11 cellular contexts compared by ENCODE assay signal in the genomic region with DNA sequence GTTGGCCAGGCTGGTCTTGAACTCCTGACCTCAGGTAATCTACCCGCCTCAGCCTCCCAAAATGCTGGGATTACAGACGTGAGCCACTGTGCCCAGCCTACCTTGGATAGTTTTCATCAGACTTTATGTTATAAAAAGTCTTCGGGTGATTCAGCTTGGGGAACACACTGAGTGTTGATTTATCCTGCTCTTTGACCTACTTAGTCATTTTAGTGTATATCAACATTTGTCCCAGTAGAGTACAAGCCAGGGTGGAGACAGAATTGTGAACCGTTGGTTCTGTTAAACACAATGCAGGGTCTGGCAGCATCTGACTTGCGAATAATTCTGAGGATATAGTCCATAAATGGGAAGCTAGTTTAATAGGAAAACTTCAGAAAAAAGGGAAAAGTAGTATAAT. TPM values are rescaled to one million over a fixed set of nuclear protein-coding genes. Genes with fewer than 3 reads are reported as not detected.
A peak's percentile ranks its signal among the peaks of the same experiment; 100 is the strongest.
DNase-seq lines count a peak whose midpoint lies in the region; ATAC-seq, FAIRE-seq and TF ChIP-seq lines count a peak whose summit lies in the region.
"Had no signal": no experiment of that assay in that cellular context is flagged by ENCODE, and none has a peak within 500 bp of the region (broad histone marks: within the 10 kb centered on the region; RNA-seq: fewer than 3 reads in every experiment).

No MANE protein-coding gene starts in this region.

- no peaks in the 10 kb centered on the region for H3K9me3 Mint-ChIP-seq in activated T-cell treated with anti-CD3 and anti-CD28 coated beads, Interleukin-2, amount 50 U/mL, for 24 hours
- H3K9me3 Mint-ChIP-seq: activated T-cell treated with anti-CD3 and anti-CD28 coated beads, Interleukin-2, amount 50 U/mL, for 72 hours; neural progenitor cell had no signal

- H3K27ac ChIP-seq in right lobe of liver (peak overlapping the region; percentile 64 to 83 (median 74)), HepG2 (ENCODE audit: extremely low read length, insufficient read depth, low read length) (no peak overlapping the region), epithelial cell of prostate (peak overlapping the region; percentile 93), muscle layer of duodenum (ENCODE audit: low read length) (peak overlapping the region; percentile 47)
- H3K27ac ChIP-seq: neural progenitor cell had no signal

- no peak for FAIRE-seq in HepG2 (lab: Jason Lieb, UNC)

- no peak overlapping the region for H3K4me3 Mint-ChIP-seq in activated T-cell treated with anti-CD3 and anti-CD28 coated beads, Interleukin-2, amount 50 U/mL, for 24 hours
- H3K4me3 Mint-ChIP-seq: activated T-cell treated with anti-CD3 and anti-CD28 coated beads, Interleukin-2, amount 50 U/mL, for 72 hours; neural progenitor cell had no signal

- TF ChIP-seq POLR2A in right lobe of liver (IDR thresholded peaks at IDR 0.05): no peak
- TF ChIP-seq POLR2A in HepG2 (IDR thresholded peaks at IDR 0.05; ENCODE audit: insufficient read depth in 1 of 2, low read depth in 2 of 2, low read length in 2 of 2): no peak

- H3K79me2 ChIP-seq in HepG2 (ENCODE audit: insufficient read depth, low read length): no peaks in the 10 kb centered on the region

- CTCF ChIA-PET in HepG2 (lab: Yijun Ruan, JAX; ENCODE audit: low intra/inter-chr PET ratio, low total read pairs): no interaction called here

- H3K4me3 ChIP-seq in right lobe of liver (no peak overlapping the region), HepG2 (replicated peaks in 1 of 3; ENCODE audit: insufficient read depth in 1 of 3, low read depth in 2 of 3, low read length in 3 of 3) (no peak overlapping the region), muscle layer of duodenum (ENCODE audit: low read depth in 1 of 2, low read length in 2 of 2) (no peak overlapping the region)
- H3K4me3 ChIP-seq: neural progenitor cell had no signal

- no peaks in the 10 kb centered on the region for H4K20me1 ChIP-seq in HepG2 (ENCODE audit: insufficient read depth, low read length)

- no peaks in the 10 kb centered on the region for H3K27me3 ChIP-seq in right lobe of liver
- no peaks in the 10 kb centered on the region for H3K27me3 ChIP-seq in HepG2 (ENCODE audit: control insufficient read depth in 1 of 2, insufficient read depth in 2 of 2, low read length in 2 of 2)
- H3K27me3 ChIP-seq in muscle layer of duodenum (ENCODE audit: low read depth, low read length): no peaks in the 10 kb centered on the region
- H3K27me3 ChIP-seq: neural progenitor cell had no signal

- no TSS peak for BruUV-seq in HepG2 (replicated peaks; lab: Mats Ljungman, UMichigan)

- H3K9ac ChIP-seq in HepG2 (ENCODE audit: insufficient read depth, low read depth, low read length): no peak overlapping the region
- H3K9ac ChIP-seq: neural progenitor cell had no signal

- in situ Hi-C loops in HepG2 (cut with HindIII; ENCODE audit: extremely low pct_ligation_motif_present, low pct_unique_long_range_greater_than_20kb): no loop called here

- DNase-seq in right lobe of liver (no peak), HepG2 (ENCODE audit: low spot score) (no peak), epithelial cell of prostate (ENCODE audit: low read depth, low spot score) (peak; percentile 29)
- no peak for DNase-seq in activated T-cell treated with anti-CD3 and anti-CD28 coated beads, Interleukin-2, amount 50 U/mL, for 24 hours
- no peak for DNase-seq in activated CD8-positive, alpha-beta memory T cell treated with anti-CD3 and anti-CD28 coated beads, Interleukin-2, amount 50 U/mL, for 4 hours
- DNase-seq: activated T-cell treated with anti-CD3 and anti-CD28 coated beads, Interleukin-2, amount 50 U/mL, for 72 hours; NCI-H1417 treated with DMSO at 0.1 percent for 48 hours had no signal

- TF ChIP-seq CTCF in right lobe of liver (IDR thresholded peaks at IDR 0.05): no peak
- TF ChIP-seq CTCF in HepG2 (CRISPR knock-in tag; IDR thresholded peaks at IDR 0.05): no peak

- no peak overlapping the region for H2AFZ ChIP-seq in HepG2 (ENCODE audit: low read length)
- H2AFZ ChIP-seq: neural progenitor cell had no signal

- H3K4me1 ChIP-seq in right lobe of liver (peaks cover 0 to 23% (median 3%) of the 10 kb centered on the region in 4 donors), HepG2 (ENCODE audit: insufficient read depth, low read length) (no peaks in the 10 kb centered on the region), muscle layer of duodenum (ENCODE audit: control insufficient read depth in 1 of 2, insufficient read depth in 2 of 2, low read length in 2 of 2) (peaks cover 0 to 13% of the 10 kb centered on the region in 2 donors)
- H3K4me1 ChIP-seq: neural progenitor cell had no signal

- H3K4me1 Mint-ChIP-seq in activated T-cell treated with anti-CD3 and anti-CD28 coated beads, Interleukin-2, amount 50 U/mL, for 24 hours (ENCODE audit: low read depth): no peaks in the 10 kb centered on the region
- H3K4me1 Mint-ChIP-seq: neural progenitor cell had no signal

- H3K9me3 ChIP-seq in right lobe of liver (no peaks in the 10 kb centered on the region), HepG2 (ENCODE audit: low read length) (no peaks in the 10 kb centered on the region), muscle layer of duodenum (ENCODE audit: control insufficient read depth in 1 of 2, low read length in 2 of 2) (no peaks in the 10 kb centered on the region)

- peak in 2 of 4 donors; percentile 18 to 67 for ATAC-seq in right lobe of liver
- ATAC-seq in HepG2: no peak
- ATAC-seq in HG02642 (IDR thresholded peaks at IDR 0.05; ENCODE audit: poor library complexity, unreplicated experiment): no peak
- no peak for ATAC-seq in GM21576 (IDR thresholded peaks at IDR 0.05; ENCODE audit: unreplicated experiment)
- ATAC-seq: activated T-cell treated with anti-CD3 and anti-CD28 coated beads, Interleukin-2, amount 50 U/mL, for 72 hours had no signal

- WGBS in right lobe of liver (ENCODE audit: insufficient coverage, low coverage, low lambda C conversion rate, missing lambda C conversion rate): 58% methylated on average over 5 of the region's 5 CpGs
- 94% methylated on average over 5 of the region's 5 CpGs for WGBS in HepG2 (ENCODE audit: low lambda C conversion rate)

- H3K36me3 Mint-ChIP-seq in activated T-cell treated with anti-CD3 and anti-CD28 coated beads, Interleukin-2, amount 50 U/mL, for 24 hours (ENCODE audit: low read depth): peaks cover 88% of the 10 kb centered on the region

- intact Hi-C loops in right lobe of liver (cut with DNase I) (no loop called here), HepG2 (cut with micrococcal nuclease; ENCODE audit: unreplicated experiment) (no loop called here)

- no peak for TF ChIP-seq RAD21 in HepG2 (CRISPR knock-in tag; IDR thresholded peaks at IDR 0.05)

- H3K27ac Mint-ChIP-seq in activated T-cell treated with anti-CD3 and anti-CD28 coated beads, Interleukin-2, amount 50 U/mL, for 24 hours: no peak overlapping the region
- H3K27ac Mint-ChIP-seq: neural progenitor cell had no signal

- H3K36me3 ChIP-seq in right lobe of liver: peaks cover 3 to 42% (median 16%) of the 10 kb centered on the region in 4 donors
- peaks cover 14 to 32% of the 10 kb centered on the region in 2 experiments for H3K36me3 ChIP-seq in HepG2 (replicated peaks in 1 of 2; ENCODE audit: control insufficient read depth in 1 of 2, insufficient read depth in 2 of 2, low read length in 2 of 2)
- H3K36me3 ChIP-seq in muscle layer of duodenum (ENCODE audit: control insufficient read depth in 1 of 2, insufficient read depth in 2 of 2, low read length in 2 of 2): peaks cover 25 to 48% of the 10 kb centered on the region in 2 donors
- H3K36me3 ChIP-seq: neural progenitor cell had no signal

- POLR2A ChIA-PET in HepG2 (lab: Yijun Ruan, JAX): interaction anchor here (0.6 kb wide), 1 partner anchor 27 kb away, joined by 3 read pairs; no protein-coding TSS in a partner anchor

- no peaks in the 10 kb centered on the region for H3K27me3 Mint-ChIP-seq in activated T-cell treated with anti-CD3 and anti-CD28 coated beads, Interleukin-2, amount 50 U/mL, for 24 hours

- no peak overlapping the region for H3K4me2 ChIP-seq in HepG2 (ENCODE audit: low read depth, low read length)
- H3K4me2 ChIP-seq: neural progenitor cell had no signal

- no peak for TF ChIP-seq EP300 in HepG2 (IDR thresholded peaks at IDR 0.05; ENCODE audit: low read depth in 2 of 2, low read length in 2 of 2)
- TF ChIP-seq EP300 in HepG2 (CRISPR knock-in tag; IDR thresholded peaks at IDR 0.05; ENCODE audit: borderline replicate concordance): no peak

TF ChIP-seq in HepG2, 621 proteins besides CTCF, POLR2A, EP300 and RAD21 (continues in another document):
- TF ChIP-seq TBX3 (IDR thresholded peaks at IDR 0.05; ENCODE audit: borderline replicate concordance): no peak
- no peak for TF ChIP-seq HNRNPH1 (optimal IDR thresholded peaks at IDR 0.05; ENCODE audit: low read depth, low read length)
- no peak for TF ChIP-seq SSRP1 (CRISPR knock-in tag; IDR thresholded peaks at IDR 0.05)
- TF ChIP-seq GFI1 (CRISPR knock-in tag; IDR thresholded peaks at IDR 0.05; ENCODE audit: borderline replicate concordance): no peak
- no peak for TF ChIP-seq SIX1 (CRISPR knock-in tag; IDR thresholded peaks at IDR 0.05; ENCODE audit: borderline replicate concordance)
- no peak for TF ChIP-seq ZNF563 (CRISPR knock-in tag; IDR thresholded peaks at IDR 0.05)
- no peak for TF ChIP-seq POGZ (CRISPR knock-in tag; IDR thresholded peaks at IDR 0.05)

RNA-seq across cellular contexts. Expression of gene NFX1, which starts 39.7 kb away (rescaled TPM):
- 10 to 100 TPM; 22.6 to 29.2 (median 24.8) TPM for total RNA-seq in right lobe of liver
- total RNA-seq in HepG2 (2016; rRNA removed; fragmentation: Illumina TruSeq; extraction: Trizol): 27.5 and 29.6 TPM in 2 replicates
- 10.0 and 10.5 TPM in 2 replicates for total RNA-seq in HepG2 (2016; cell fraction: cytosol; rRNA removed; fragmentation: Illumina TruSeq; extraction: Trizol; ENCODE audit: low read depth)
- 25.5 and 27.2 TPM in 2 replicates for total RNA-seq in HepG2 (2016; cell fraction: insoluble cytoplasmic fraction; rRNA removed; fragmentation: Illumina TruSeq; extraction: Trizol)
- 15.3 and 17.9 TPM in 2 replicates for total RNA-seq in HepG2 (2016; cell fraction: membrane; rRNA removed; fragmentation: Illumina TruSeq; extraction: Trizol)
- 28.0 and 32.9 TPM in 2 replicates for total RNA-seq in HepG2 (2016; cell fraction: nucleus; rRNA removed; fragmentation: Illumina TruSeq; extraction: Trizol)
- 23.5 and 23.9 TPM in 2 replicates for polyA plus RNA-seq in HepG2 (2011; rRNA removed)
- 17.8 and 22.5 TPM in 2 replicates for polyA plus RNA-seq in HepG2 (2011; cell fraction: cytosol; rRNA removed)
- polyA plus RNA-seq in HepG2 (2011; cell fraction: nucleus; rRNA removed): 30.9 and 38.3 TPM in 2 replicates
- 22.1 and 22.8 TPM in 2 replicates for polyA plus RNA-seq in HepG2 (2012)
- 1.9 and 2.3 TPM in 2 replicates for polyA plus RNA-seq in HepG2 (2016; cell fraction: cytosol; fragmentation: Illumina TruSeq; extraction: Trizol; ENCODE audit: low read depth)
- 23.0 and 24.3 TPM in 2 replicates for polyA plus RNA-seq in HepG2 (2016; cell fraction: insoluble cytoplasmic fraction; fragmentation: Illumina TruSeq; extraction: Trizol; ENCODE audit: low read depth)
- polyA plus RNA-seq in HepG2 (2016; cell fraction: membrane; fragmentation: Illumina TruSeq; extraction: Trizol; ENCODE audit: low read depth): 4.3 and 5.1 TPM in 2 replicates
- polyA plus RNA-seq in HepG2 (2016; cell fraction: nucleus; fragmentation: Illumina TruSeq; extraction: Trizol; ENCODE audit: insufficient read depth, low read depth): 41.8 and 48.6 TPM in 2 replicates
- polyA minus RNA-seq in HepG2 (2011; rRNA and poly(A)+ RNA removed; ENCODE audit: low replicate concordance): 62.5 and 108 TPM in 2 replicates
- 20.5 and 21.0 TPM in 2 replicates for polyA minus RNA-seq in HepG2 (2011; cell fraction: cytosol; rRNA and poly(A)+ RNA removed)
- polyA minus RNA-seq in HepG2 (2011; cell fraction: nucleus; rRNA and poly(A)+ RNA removed): 43.5 and 59.6 TPM in 2 replicates
